19 cellular contexts compared by ENCODE assay signal in genomic region chr21:28663111-28663693, GRCh38.
A peak's percentile ranks its signal among the peaks of the same experiment; 100 is the strongest.
DNase-seq lines count a peak whose midpoint lies in the region; ATAC-seq and TF ChIP-seq lines count a peak whose summit lies in the region.
"Had no signal": no experiment of that assay in that cellular context is flagged by ENCODE, and none has a peak within 500 bp of the region (broad histone marks: within the 10 kb centered on the region; RNA-seq: fewer than 3 reads in every experiment).

No MANE protein-coding gene starts in this region.

- no peaks in the 10 kb centered on the region for H3K36me3 Mint-ChIP-seq in activated naive CD4-positive, alpha-beta T cell treated with anti-CD3 and anti-CD28 coated beads for 36 hours (ENCODE audit: low read depth)
- H3K36me3 Mint-ChIP-seq: CD14-positive monocyte had no signal

- CTCF ChIA-PET in activated naive CD4-positive, alpha-beta T cell treated with anti-CD3 and anti-CD28 coated beads for 36 hours (lab: Charles Lee): no interaction called here

- TF ChIP-seq CTCF in AG10803 (conservative IDR thresholded peaks at IDR 0.05; ENCODE audit: low read length) (no peak), WERI-Rb-1 (IDR thresholded peaks at IDR 0.05; ENCODE audit: low read depth, low read length) (peak; percentile 47)

- ATAC-seq in sciatic nerve (peak; percentile 94), HG03196 (IDR thresholded peaks at IDR 0.05; ENCODE audit: unreplicated experiment) (no peak), HG03097 (IDR thresholded peaks at IDR 0.05; ENCODE audit: low FRiP score, unreplicated experiment) (no peak)
- ATAC-seq: Right ventricle myocardium inferior had no signal

- intact Hi-C loops in sciatic nerve (cut with DNase I): no loop called here
- intact Hi-C loops in activated naive CD4-positive, alpha-beta T cell treated with anti-CD3 and anti-CD28 coated beads for 36 hours (cut with micrococcal nuclease): no loop called here

- H3K9me3 Mint-ChIP-seq in activated naive CD4-positive, alpha-beta T cell treated with anti-CD3 and anti-CD28 coated beads for 36 hours: no peaks in the 10 kb centered on the region

- peaks cover 2% of the 10 kb centered on the region for H3K27me3 ChIP-seq in WERI-Rb-1 (ENCODE audit: insufficient read depth, low read depth, severe bottlenecking)

- no peaks in the 10 kb centered on the region for H3K36me3 ChIP-seq in WERI-Rb-1

- no peaks in the 10 kb centered on the region for H3K4me1 Mint-ChIP-seq in activated naive CD4-positive, alpha-beta T cell treated with anti-CD3 and anti-CD28 coated beads for 36 hours (ENCODE audit: low read depth)
- H3K4me1 Mint-ChIP-seq: B cell, CD14-positive monocyte, IgD-negative memory B cell had no signal

- no peaks in the 10 kb centered on the region for H3K9me3 ChIP-seq in WERI-Rb-1 (ENCODE audit: severe bottlenecking)

- H3K27me3 Mint-ChIP-seq in activated naive CD4-positive, alpha-beta T cell treated with anti-CD3 and anti-CD28 coated beads for 36 hours (ENCODE audit: low read depth): no peaks in the 10 kb centered on the region
- H3K27me3 Mint-ChIP-seq: B cell, IgD-negative memory B cell had no signal

- H3K27ac Mint-ChIP-seq in activated naive CD4-positive, alpha-beta T cell treated with anti-CD3 and anti-CD28 coated beads for 36 hours: no peak overlapping the region
- H3K27ac Mint-ChIP-seq: B cell, CD14-positive monocyte had no signal

- no peak overlapping the region for H3K4me3 ChIP-seq in AG10803 (ENCODE audit: low read length)
- H3K4me3 ChIP-seq in WERI-Rb-1 (ENCODE audit: low read depth, low read length): no peak overlapping the region

- DNase-seq in AG10803 (ENCODE audit: low read depth): peak; percentile 21
- DNase-seq in WERI-Rb-1: no peak
- peak; percentile 43 for DNase-seq in fibroblast of gingiva (ENCODE audit: low read depth)
- DNase-seq in sciatic nerve (ENCODE audit: low spot score): no peak
- no peak for DNase-seq in COLO829 (ENCODE audit: low spot score)
- DNase-seq in activated naive CD4-positive, alpha-beta T cell treated with anti-CD3 and anti-CD28 coated beads for 36 hours: no peak
- DNase-seq: 8988T, EL, GF-D8, NCI-H1694, NCI-H2081 treated with DMSO at 0.1 percent for 48 hours, NCI-H446, OCI-M1 had no signal

- no peak overlapping the region for H3K27ac ChIP-seq in WERI-Rb-1

- no peak overlapping the region for H3K4me3 Mint-ChIP-seq in activated naive CD4-positive, alpha-beta T cell treated with anti-CD3 and anti-CD28 coated beads for 36 hours
- H3K4me3 Mint-ChIP-seq: B cell, CD14-positive monocyte, IgD-negative memory B cell had no signal

Comparison
In these comparisons a context has a peak if more than half of its experiments do, and no peak if none do; other contexts are left out.
1. DNase-seq: peak in AG10803 (single experiment) and fibroblast of gingiva (single experiment); none in WERI-Rb-1 (single experiment), sciatic nerve (single experiment), COLO829 (single experiment) and activated naive CD4-positive, alpha-beta T cell treated with anti-CD3 and anti-CD28 coated beads for 36 hours (single experiment).